ENCODE assay signal across 12 cellular contexts in the genomic region with DNA sequence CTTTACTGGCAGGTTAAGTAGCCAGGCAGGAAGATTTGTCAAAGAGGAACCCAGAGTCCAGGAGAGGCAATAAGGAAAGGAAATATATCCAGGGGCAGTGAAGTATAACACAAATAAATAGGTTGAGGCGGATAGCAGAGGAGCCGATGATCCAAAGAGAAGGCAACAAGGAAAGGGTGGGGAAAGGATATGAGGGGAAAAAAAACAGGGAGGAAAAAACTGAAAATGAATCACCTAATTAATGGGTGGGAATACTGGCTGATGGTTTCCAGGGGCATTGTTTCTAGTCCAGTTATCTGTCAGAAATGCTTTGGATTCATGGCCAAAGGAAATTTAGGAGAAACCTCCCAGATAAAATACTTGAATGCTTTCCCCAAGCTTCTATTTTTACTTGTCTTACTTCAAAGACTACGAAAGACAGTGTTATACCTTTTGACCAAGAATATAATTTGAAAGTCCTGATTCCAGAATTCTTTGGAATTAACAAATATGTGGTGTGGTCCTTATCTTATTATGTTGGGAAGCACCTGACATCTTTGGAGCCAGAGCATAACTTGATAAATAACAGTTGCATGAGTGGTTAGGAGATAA.
DNase-seq lines count a peak whose midpoint lies in the region; ATAC-seq and TF ChIP-seq lines count a peak whose summit lies in the region.
"Had no signal": no experiment of that assay in that cellular context is flagged by ENCODE, and none has a peak within 500 bp of the region (broad histone marks: within the 10 kb centered on the region; RNA-seq: fewer than 3 reads in every experiment).

No MANE protein-coding gene starts in this region.

- BruUV-seq in PC-3 (replicated peaks; lab: Mats Ljungman, UMichigan) = no TSS peak

- H3K4me2 ChIP-seq in PC-3 (ENCODE audit: low read length) = no peak overlapping the region

- H3K9ac ChIP-seq in PC-3 (ENCODE audit: low read length) = no peak overlapping the region

- H3K27ac ChIP-seq in PC-3 (ENCODE audit: low read length) = peak overlapping the region; percentile 12; the same call in 1 of the 2 replicates

- H3K4me1 ChIP-seq in PC-3 (ENCODE audit: insufficient read depth, low read length) = peaks cover 58% of the 10 kb centered on the region

- H3K27me3 ChIP-seq in PC-3 (ENCODE audit: low read length) = no peaks in the 10 kb centered on the region

- no peak overlapping the region for H3K4me3 ChIP-seq in PC-3 (ENCODE audit: low read length)
- no peak overlapping the region for H3K4me3 ChIP-seq in fibroblast of villous mesenchyme (ENCODE audit: low read depth, low read length)

- H3K27me3 Mint-ChIP-seq in progenitor cell of endocrine pancreas (no peaks in the 10 kb centered on the region), endothelial cell (ENCODE audit: unreplicated experiment) (no peaks in the 10 kb centered on the region)

- H4K20me1 ChIP-seq in PC-3 (ENCODE audit: low read length) = no peaks in the 10 kb centered on the region

- no peaks in the 10 kb centered on the region for H3K9me2 ChIP-seq in PC-3 (replicated peaks; ENCODE audit: low read length)

- H3K79me2 ChIP-seq in PC-3 (ENCODE audit: low read length) = no peaks in the 10 kb centered on the region

- H3K4me3 Mint-ChIP-seq in progenitor cell of endocrine pancreas (ENCODE audit: low read depth) = no peak overlapping the region
- H3K4me3 Mint-ChIP-seq in endothelial cell (ENCODE audit: unreplicated experiment) = no peak overlapping the region
- H3K4me3 Mint-ChIP-seq: activated CD8-positive, alpha-beta T cell treated with anti-CD3 and anti-CD28 coated beads, Interleukin-2, amount 10 ng/mL, durations not matched to agents 7 days and 5 days; activated naive CD8-positive, alpha-beta T cell treated with anti-CD3 and anti-CD28 coated beads, Interleukin-2, amount 50 U/mL, for 24 hours; CD14-positive monocyte had no signal

- POLR2A ChIA-PET in PC-3 (lab: Charles Lee; ENCODE audit: unreplicated experiment) = no interaction called here

- DNase-seq in AG20443 (ENCODE audit: low spot score) (peak; percentile 42), PC-3 (no peak), fibroblast of villous mesenchyme (ENCODE audit: low read depth) (peak; percentile 77), progenitor cell of endocrine pancreas (ENCODE audit: low spot score, unreplicated experiment) (no peak), endothelial cell (ENCODE audit: low spot score) (no peak), NCI-H187 treated with DMSO at 0.1 percent for 48 hours (lab: John Stamatoyannopoulos, UW) (no peak), D341Med (ENCODE audit: low spot score) (no peak)
- DNase-seq: activated CD8-positive, alpha-beta T cell treated with anti-CD3 and anti-CD28 coated beads, Interleukin-2, amount 10 ng/mL, durations not matched to agents 7 days and 5 days; activated naive CD8-positive, alpha-beta T cell treated with anti-CD3 and anti-CD28 coated beads, Interleukin-2, amount 50 U/mL, for 24 hours; NCI-H2171 treated with DMSO at 0.1 percent for 48 hours had no signal

- no peaks in the 10 kb centered on the region for H3K9me3 Mint-ChIP-seq in progenitor cell of endocrine pancreas (ENCODE audit: low read depth)
- H3K9me3 Mint-ChIP-seq in endothelial cell (ENCODE audit: unreplicated experiment) = no peaks in the 10 kb centered on the region

- H3F3A ChIP-seq in PC-3 (ENCODE audit: low read length, unreplicated experiment) = peaks cover 4% of the 10 kb centered on the region

- TF ChIP-seq CTCF in PC-3 (conservative IDR thresholded peaks at IDR 0.05; ENCODE audit: low read depth, low read length) (no peak), fibroblast of villous mesenchyme (IDR thresholded peaks at IDR 0.05; ENCODE audit: insufficient read depth, low read depth, low read length) (no peak), progenitor cell of endocrine pancreas (IDR thresholded peaks at IDR 0.05; ENCODE audit: unreplicated experiment) (no peak), endothelial cell (IDR thresholded peaks at IDR 0.05; ENCODE audit: unreplicated experiment) (no peak)

- no peak overlapping the region for H2AFZ ChIP-seq in PC-3 (ENCODE audit: low read length)

- H3K27ac Mint-ChIP-seq in progenitor cell of endocrine pancreas (peak overlapping the region; percentile 21), endothelial cell (ENCODE audit: unreplicated experiment) (no peak overlapping the region)
- H3K27ac Mint-ChIP-seq: activated CD8-positive, alpha-beta T cell treated with anti-CD3 and anti-CD28 coated beads, Interleukin-2, amount 10 ng/mL, durations not matched to agents 7 days and 5 days had no signal

- H3K36me3 Mint-ChIP-seq in progenitor cell of endocrine pancreas (ENCODE audit: insufficient read depth) (no peaks in the 10 kb centered on the region), endothelial cell (ENCODE audit: low read depth, unreplicated experiment) (no peaks in the 10 kb centered on the region)

- peaks cover 19% of the 10 kb centered on the region for H3K4me1 Mint-ChIP-seq in progenitor cell of endocrine pancreas (ENCODE audit: low read depth)
- H3K4me1 Mint-ChIP-seq in endothelial cell (ENCODE audit: unreplicated experiment) = peaks cover 7% of the 10 kb centered on the region

- no peaks in the 10 kb centered on the region for H3K9me3 ChIP-seq in PC-3 (ENCODE audit: low read length)

- CTCF ChIA-PET in PC-3 (lab: Charles Lee) = no interaction called here

- ATAC-seq in PC-3 (no peak), GM21576 (IDR thresholded peaks at IDR 0.05; ENCODE audit: unreplicated experiment) (no peak)
- ATAC-seq: activated CD8-positive, alpha-beta T cell treated with anti-CD3 and anti-CD28 coated beads, Interleukin-2, amount 10 ng/mL, durations not matched to agents 7 days and 5 days; activated naive CD8-positive, alpha-beta T cell treated with anti-CD3 and anti-CD28 coated beads, Interleukin-2, amount 50 U/mL, for 24 hours had no signal

- intact Hi-C loops in PC-3 (cut with micrococcal nuclease) = no loop called here

- H3K36me3 ChIP-seq in PC-3 (ENCODE audit: low read depth, low read length) = no peaks in the 10 kb centered on the region

Comparison
In these comparisons a context has a peak if more than half of its experiments do, and no peak if none do; other contexts are left out.
1. DNase-seq: peak in AG20443 (single experiment) and fibroblast of villous mesenchyme (single experiment); none in PC-3 (single experiment), progenitor cell of endocrine pancreas (single experiment), endothelial cell (single experiment), NCI-H187 treated with DMSO at 0.1 percent for 48 hours (single experiment) and D341Med (single experiment).